In the genomic region with DNA sequence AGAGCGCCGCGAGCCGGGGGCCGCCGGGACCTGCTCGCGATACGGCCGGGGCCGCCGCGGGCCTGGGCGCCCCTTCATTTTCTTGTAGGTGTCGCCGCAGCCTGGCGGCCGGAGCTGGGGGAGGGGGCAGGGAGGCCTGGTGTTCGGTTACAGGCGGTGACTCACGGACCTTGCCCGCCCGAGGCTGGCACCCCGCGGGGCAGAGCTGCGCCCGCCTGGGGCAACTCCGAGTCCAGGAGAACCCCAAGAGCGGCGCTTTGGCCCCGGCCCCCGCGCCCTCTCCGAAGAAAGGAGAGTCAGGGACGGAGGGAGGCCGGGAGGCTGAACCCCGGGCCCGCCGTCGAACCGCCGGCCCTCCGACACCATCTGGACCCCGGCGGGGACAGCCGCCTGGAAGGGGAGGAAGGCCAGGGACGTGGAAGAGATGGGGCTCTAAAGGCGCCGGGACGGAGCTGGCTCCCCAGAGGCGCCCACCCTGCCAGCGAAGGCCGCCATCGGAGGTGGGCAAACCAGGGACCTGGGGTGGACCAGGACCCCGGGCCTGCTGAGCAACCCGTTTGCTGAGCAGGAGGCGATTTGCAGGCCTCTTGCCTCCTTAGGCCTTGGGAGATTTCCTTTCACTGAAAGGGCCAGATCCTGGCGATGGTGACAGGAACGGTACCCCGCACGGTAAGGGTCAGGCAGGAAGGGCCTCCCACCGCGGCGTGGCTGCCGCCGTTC, we compare ENCODE assay signal across 8 cellular contexts. TPM values are rescaled to one million over a fixed set of nuclear protein-coding genes. Genes with fewer than 3 reads are reported as not detected.
DNase-seq lines count a peak whose midpoint lies in the region; ATAC-seq and TF ChIP-seq lines count a peak whose summit lies in the region.

No MANE protein-coding gene starts in this region.

- POLR2A ChIA-PET in Panc1 (lab: Charles Lee): interaction anchor here (0.6 to 0.7 kb wide), 3 partner anchors 326 to 941 kb away, joined by 3 to 6 read pairs (median 4); no protein-coding TSS in a partner anchor

- DNase-seq in AG10803 (ENCODE audit: low read depth) (peak; percentile 85), HAP-1 (ENCODE audit: low spot score in 2 of 2) (peak in 1 of 2 experiments; percentile 82), Panc1 (ENCODE audit: low read depth, low spot score) (no peak), left lung (peak; percentile 76 to 89)
- peak; percentile 13 for DNase-seq in stimulated activated CD8-positive, alpha-beta memory T cell treated with anti-CD3 and anti-CD28 coated beads, Interleukin-12 subunit alpha, Interleukin-12 subunit beta, amount 100 ng/mL, for 4 hours (ENCODE audit: low read depth)

- in situ Hi-C loops in HAP-1 (cut with MboI; ENCODE audit: low sequenced_read_pairs): loop anchor here (10.0 kb wide), 1 partner anchor 425 kb away; no protein-coding TSS in a partner anchor
- in situ Hi-C loops in Panc1 (cut with HindIII; ENCODE audit: low pct_unique_long_range_greater_than_20kb, low sequenced_read_pairs): no loop called here

- H3K36me3 Mint-ChIP-seq in dendritic cell treated with granulocyte-macrophage colony-stimulating factor and Interleukin-4, amounts not matched to agents 40 ng/mL and 50 ng/mL, for 4 days (ENCODE audit: low read depth): no peaks in the 10 kb centered on the region

- TF ChIP-seq CTCF in AG10803 (conservative IDR thresholded peaks at IDR 0.05; ENCODE audit: low read length) (no peak), Panc1 (IDR thresholded peaks at IDR 0.05) (0 out of 2 replicates have a peak, but pooled peaks have one; percentile 3), left lung (IDR thresholded peaks at IDR 0.05) (no peak)

- H3K27me3 Mint-ChIP-seq in dendritic cell treated with granulocyte-macrophage colony-stimulating factor and Interleukin-4, amounts not matched to agents 40 ng/mL and 50 ng/mL, for 4 days: peaks cover 77% of the 10 kb centered on the region

- H3K4me3 ChIP-seq in AG10803 (ENCODE audit: low read length) (peak overlapping the region; percentile 92), HAP-1 (peak overlapping the region; percentile 70), Panc1 (ENCODE audit: low read depth in 2 of 2, low read length in 2 of 2) (peak overlapping the region; percentile 54 to 68), left lung (peak overlapping the region; percentile 45 to 53)

- peak overlapping the region; percentile 98 for H3K27ac ChIP-seq in Panc1 (ENCODE audit: low read length)
- H3K27ac ChIP-seq in left lung: peak overlapping the region; percentile 85 to 88

- no peaks in the 10 kb centered on the region for H3K9me3 Mint-ChIP-seq in dendritic cell treated with granulocyte-macrophage colony-stimulating factor and Interleukin-4, amounts not matched to agents 40 ng/mL and 50 ng/mL, for 4 days

- H3K4me1 ChIP-seq in HAP-1: peaks cover 29% of the 10 kb centered on the region
- peaks cover 50% of the 10 kb centered on the region for H3K4me1 ChIP-seq in Panc1 (ENCODE audit: control insufficient read depth, insufficient read depth, low read length)
- H3K4me1 ChIP-seq in left lung: peaks cover 15 to 37% of the 10 kb centered on the region in 2 donors

- H3K9me3 ChIP-seq in HAP-1: 0 out of 2 replicates have a peak, but pooled peaks cover 2% of the 10 kb centered on the region
- H3K9me3 ChIP-seq in Panc1 (ENCODE audit: control insufficient read depth, insufficient read depth, low read depth, low read length): no peaks in the 10 kb centered on the region
- H3K9me3 ChIP-seq in left lung: no peaks in the 10 kb centered on the region

- H3K4me1 Mint-ChIP-seq in dendritic cell treated with granulocyte-macrophage colony-stimulating factor and Interleukin-4, amounts not matched to agents 40 ng/mL and 50 ng/mL, for 4 days (ENCODE audit: low read depth): no peaks in the 10 kb centered on the region

- intact Hi-C loops in Panc1 (cut with micrococcal nuclease; ENCODE audit: unreplicated experiment) (loop anchor here (2.0 to 10.0 kb wide), 4 partner anchors 65 to 435 kb away; a partner anchor contains a TSS), left lung (cut with DNase I) (loop anchor here in 1 of 2 donors (5.0 kb wide), 1 partner anchor 717 kb away; no protein-coding TSS in a partner anchor)
- intact Hi-C loops in dendritic cell treated with granulocyte-macrophage colony-stimulating factor and Interleukin-4, amounts not matched to agents 40 ng/mL and 50 ng/mL, for 4 days (cut with micrococcal nuclease): no loop called here

- no peak overlapping the region for H3K27ac Mint-ChIP-seq in dendritic cell treated with granulocyte-macrophage colony-stimulating factor and Interleukin-4, amounts not matched to agents 40 ng/mL and 50 ng/mL, for 4 days

- H3K27me3 ChIP-seq in HAP-1 (ENCODE audit: low read depth) (no peaks in the 10 kb centered on the region), Panc1 (ENCODE audit: control insufficient read depth, insufficient read depth, low read length) (no peaks in the 10 kb centered on the region), left lung (peaks cover 9 to 78% of the 10 kb centered on the region in 2 donors)

- BruUV-seq in Panc1 (replicated peaks; lab: Mats Ljungman, UMichigan): no TSS peak

- H3K4me3 Mint-ChIP-seq in dendritic cell treated with granulocyte-macrophage colony-stimulating factor and Interleukin-4, amounts not matched to agents 40 ng/mL and 50 ng/mL, for 4 days: peak overlapping the region; percentile 58

- CTCF ChIA-PET in Panc1 (lab: Charles Lee): no interaction called here

- ATAC-seq in Panc1 (peak; percentile 78), left lung (peak; percentile 81), HG02763 (IDR thresholded peaks at IDR 0.05; ENCODE audit: unreplicated experiment) (no peak), HG03135 (IDR thresholded peaks at IDR 0.05; ENCODE audit: unreplicated experiment) (no peak)

- H3K36me3 ChIP-seq in HAP-1 (replicated peaks) (no peaks in the 10 kb centered on the region), Panc1 (ENCODE audit: control insufficient read depth, insufficient read depth, low read length) (no peaks in the 10 kb centered on the region; the same call in 1 of the 2 replicates), left lung (no peaks in the 10 kb centered on the region)

RNA-seq across cellular contexts. Expression of a gene that starts 0.8 kb away (rescaled TPM):
- total RNA-seq in Panc1 (2021; ENCODE audit: unreplicated experiment): 50.3 TPM
- 33.2 TPM for polyA plus RNA-seq in Panc1 (2012; ENCODE audit: insufficient read length)
- total RNA-seq in left lung: 10 to 100 TPM; 11.0 to 11.7 TPM

Comparison
In these comparisons a context has a peak if more than half of its experiments do, and no peak if none do; other contexts are left out.
1. ATAC-seq: peak in Panc1 (single experiment) and left lung (single experiment); none in HG02763 (single experiment) and HG03135 (single experiment).
2. Peak in every context shown above with its lines, with median percentiles within 50 percentile points of each other: H3K4me3 ChIP-seq.